In genomic region chr12:90953956-90954421, GRCh38 we compare ENCODE assay signal across 9 cellular contexts. TPM values are rescaled to one million over a fixed set of nuclear protein-coding genes. Genes with fewer than 3 reads are reported as not detected.
A peak's percentile ranks its signal among the peaks of the same experiment; 100 is the strongest.
DNase-seq lines count a peak whose midpoint lies in the region; ATAC-seq, FAIRE-seq and TF ChIP-seq lines count a peak whose summit lies in the region.
"Had no signal": no experiment of that assay in that cellular context is flagged by ENCODE, and none has a peak within 500 bp of the region (broad histone marks: within the 10 kb centered on the region; RNA-seq: fewer than 3 reads in every experiment).

No MANE protein-coding gene starts in this region.

- no peak overlapping the region for H3K4me3 ChIP-seq in A549
- no peak overlapping the region for H3K4me3 ChIP-seq in SJSA1
- H3K4me3 ChIP-seq in iPS DF 6.9 (ENCODE audit: low read length), result no peak overlapping the region
- no peak overlapping the region for H3K4me3 ChIP-seq in tibial nerve

- WGBS in A549 (ENCODE audit: missing lambda C conversion rate), result 37% methylated on average over 2 of the region's 32 CpGs
- no CpG with 5 or more reads among the region's 32 CpGs for WGBS in iPS DF 6.9 (ENCODE audit: insufficient coverage, insufficient read length)
- whole genome bisulfite sequencing in tibial nerve, 2 donors, result 78 to 88% methylated on average over 30 to 32 of the region's 32 CpGs

- TF ChIP-seq POLR2A in A549 (IDR thresholded peaks at IDR 0.05; ENCODE audit: low read length) (no peak), tibial nerve (IDR thresholded peaks at IDR 0.05) (no peak)

- H3K36me3 ChIP-seq in SJSA1, result no peaks in the 10 kb centered on the region
- 0 out of 2 replicates have a peak, but pooled peaks cover 2% of the 10 kb centered on the region for H3K36me3 ChIP-seq in iPS DF 6.9 (ENCODE audit: control insufficient read depth, insufficient read depth, low read length)
- no peaks in the 10 kb centered on the region for H3K36me3 ChIP-seq in tibial nerve

- H3K9me3 ChIP-seq in A549 (no peaks in the 10 kb centered on the region), SJSA1 (replicated peaks) (peaks cover 5% of the 10 kb centered on the region), iPS DF 6.9 (ENCODE audit: control insufficient read depth, insufficient read depth, low read length) (no peaks in the 10 kb centered on the region), tibial nerve (no peaks in the 10 kb centered on the region)

- DNase-seq in A549 (ENCODE audit: low read depth in 1 of 2, low spot score in 1 of 2) (peak in 1 of 2 experiments; percentile 85), SJSA1 (ENCODE audit: low read depth in 1 of 2, low spot score in 2 of 2) (peak; percentile 91 to 100), iPS DF 6.9 (ENCODE audit: low read depth, low spot score) (peak; percentile 74), tibial nerve (ENCODE audit: low spot score in 2 of 2) (no peak), left colon (no peak)

- intact Hi-C loops in left colon (cut with DNase I, micrococcal nuclease), result no loop called here

- no peak for FAIRE-seq in A549 (lab: Jason Lieb, UNC)

- ATAC-seq in A549 (peak in 1 of 2 experiments; percentile 96; a peak in 3 of 6 replicates), GM18519 (IDR thresholded peaks at IDR 0.05; ENCODE audit: low FRiP score, unreplicated experiment) (peak; percentile 67), HG02981 (IDR thresholded peaks at IDR 0.05; ENCODE audit: unreplicated experiment) (no peak), GM18867 (IDR thresholded peaks at IDR 0.05; ENCODE audit: unreplicated experiment) (no peak), left colon (no peak)

- H3K4me2 ChIP-seq in A549, result no peak overlapping the region

- POLR2A ChIA-PET in A549 (lab: Yijun Ruan, JAX), result no interaction called here

- peaks cover 7% of the 10 kb centered on the region; the same call in 1 of the 3 replicates for H3K4me1 ChIP-seq in A549
- H3K4me1 ChIP-seq in SJSA1 (replicated peaks), result no peaks in the 10 kb centered on the region
- no peaks in the 10 kb centered on the region for H3K4me1 ChIP-seq in iPS DF 6.9 (ENCODE audit: control insufficient read depth, insufficient read depth, low read length)
- no peaks in the 10 kb centered on the region for H3K4me1 ChIP-seq in tibial nerve

- CTCF ChIA-PET in A549 (lab: Yijun Ruan, JAX), result interaction anchor here (2.0 to 2.4 kb wide), 2 partner anchors 9 to 401 kb away, joined by 5 to 11 read pairs; no protein-coding TSS in a partner anchor

- peak in 1 of 2 experiments; percentile 20; a peak in 1 of 5 replicates for TF ChIP-seq RAD21 in A549 (conservative IDR thresholded peaks at IDR 0.05 in 1 of 2, IDR thresholded peaks at IDR 0.05 in 1 of 2)

- no peak overlapping the region for H3K27ac ChIP-seq in A549
- H3K27ac ChIP-seq in SJSA1, result no peak overlapping the region
- no peak overlapping the region for H3K27ac ChIP-seq in iPS DF 6.9 (ENCODE audit: low read length)
- no peak overlapping the region for H3K27ac ChIP-seq in tibial nerve

- peaks cover 36% of the 10 kb centered on the region for H3K27me3 ChIP-seq in SJSA1 (replicated peaks)
- no peaks in the 10 kb centered on the region for H3K27me3 ChIP-seq in iPS DF 6.9 (ENCODE audit: control insufficient read depth, insufficient read depth, low read length)
- H3K27me3 ChIP-seq in tibial nerve, result no peaks in the 10 kb centered on the region

- peak; percentile 29; the same call in 1 of the 3 replicates for TF ChIP-seq CTCF in A549 (IDR thresholded peaks at IDR 0.05)
- no peak for TF ChIP-seq CTCF in tibial nerve (IDR thresholded peaks at IDR 0.05)

- TF ChIP-seq EP300 in A549 (IDR thresholded peaks at IDR 0.05) (no peak), tibial nerve (IDR thresholded peaks at IDR 0.05) (no peak)

TF ChIP-seq in A549, 52 proteins besides CTCF, POLR2A, EP300 and RAD21:
- TF ChIP-seq FOXS1 (CRISPR knock-in tag; IDR thresholded peaks at IDR 0.05) (no peak), CHD4 (IDR thresholded peaks at IDR 0.05; ENCODE audit: borderline replicate concordance) (no peak), NR3C1 (IDR thresholded peaks at IDR 0.05) (no peak), MAFK (IDR thresholded peaks at IDR 0.05; ENCODE audit: partially characterized antibody) (no peak), HDAC2 (IDR thresholded peaks at IDR 0.05) (no peak)

RNA-seq across cellular contexts. Expression of gene CCER1, which starts 1.0 kb away (rescaled TPM):
- polyA plus RNA-seq in A549 (2011; rRNA removed) (not detected in 2 replicates), A549 (2017; fragmentation: RNase III; extraction: RNeasy Plus Mini Kit Qiagen cat#74134 plus additional on column Dnase treatment) (not detected in 3 replicates)
- not detected in 2 replicates for polyA plus RNA-seq in A549 (2012; cell fraction: cytosol; rRNA removed)
- not detected in 2 replicates for polyA plus RNA-seq in A549 (2012; cell fraction: nucleus; rRNA removed)
- not detected in 2 replicates for polyA minus RNA-seq in A549 (2011; rRNA and poly(A)+ RNA removed)
- not detected in 2 replicates for total RNA-seq in SJSA1 (2014; rRNA removed; shearing (Covaris generic))
- total RNA-seq in tibial nerve (not detected), left colon (not detected)
- total RNA-seq: activated T-helper 2 cell treated with anti-CD3 and anti-CD28 coated beads, Interferon-gamma antibody, Interleukin-2, Interleukin-4, amounts not matched to agents 10 μg/mL and 5 μg/mL and 100 μg/mL, durations not matched to agents 14 hours and 24 hours and 36 hours had no signal

RNA-seq across cellular contexts. Expression of gene EPYC, which starts 50.8 kb away (rescaled TPM):
- polyA plus RNA-seq in A549 (2011; rRNA removed) (not detected in 2 replicates), A549 (2017; fragmentation: RNase III; extraction: RNeasy Plus Mini Kit Qiagen cat#74134 plus additional on column Dnase treatment) (not detected in 3 replicates)
- not detected in 2 replicates for polyA plus RNA-seq in A549 (2012; cell fraction: cytosol; rRNA removed)
- polyA plus RNA-seq in A549 (2012; cell fraction: nucleus; rRNA removed), result not detected in 2 replicates
- polyA minus RNA-seq in A549 (2011; rRNA and poly(A)+ RNA removed), result not detected in 2 replicates
- total RNA-seq in SJSA1 (2014; rRNA removed; shearing (Covaris generic)), result 0.05 TPM in 1 of 2 replicates, not detected in the other
- total RNA-seq in tibial nerve (not detected), left colon (not detected)
- total RNA-seq: activated T-helper 2 cell treated with anti-CD3 and anti-CD28 coated beads, Interferon-gamma antibody, Interleukin-2, Interleukin-4, amounts not matched to agents 10 μg/mL and 5 μg/mL and 100 μg/mL, durations not matched to agents 14 hours and 24 hours and 36 hours had no signal

Comparison
In these comparisons a context has a peak if more than half of its experiments do, and no peak if none do; other contexts are left out.
1. DNase-seq: peak in SJSA1 (2 of 2) and iPS DF 6.9 (single experiment); none in tibial nerve (0 of 2) and left colon (0 of 2).